ENCODE assay signal across 25 cellular contexts in the genomic region with DNA sequence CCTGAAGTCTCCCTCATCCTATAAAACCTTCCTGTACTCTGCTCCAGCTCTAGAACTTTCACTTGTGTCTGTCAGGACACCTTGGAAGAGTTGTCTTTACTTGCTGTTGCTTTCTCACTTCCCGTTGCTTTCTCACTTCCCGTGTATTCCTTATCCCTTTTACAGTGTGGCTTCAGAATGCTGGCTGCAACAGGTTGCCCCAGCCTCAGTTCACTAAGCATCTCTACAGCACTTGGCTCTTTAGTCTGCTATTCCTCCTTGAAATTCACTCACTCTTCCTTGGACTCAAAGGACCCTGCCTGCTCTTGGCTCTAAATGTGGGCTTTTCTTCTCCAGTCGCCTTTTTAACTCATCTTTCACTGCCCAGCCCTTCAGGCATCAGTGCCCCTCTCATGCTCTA.
"Had no signal": no experiment of that assay in that cellular context is flagged by ENCODE, and none has a peak within 500 bp of the region (broad histone marks: within the 10 kb centered on the region; RNA-seq: fewer than 3 reads in every experiment).

No MANE protein-coding gene starts in this region.

- H3K9me3 ChIP-seq: SJSA1 had no signal

- H3K9me3 Mint-ChIP-seq: IgD-negative memory B cell had no signal

- H3K4me2 ChIP-seq: KMS-11 had no signal

- H3K27ac ChIP-seq: HL-60, KMS-11, SJSA1, SK-N-MC had no signal

- H3K4me3 ChIP-seq: K562, SJSA1, SK-N-MC had no signal

- H3K27me3 ChIP-seq: SJSA1 had no signal

- H3K36me3 ChIP-seq: SJSA1 had no signal

- DNase-seq: Kasumi-1, MM.1S, NCI-H1048, NCI-H1105, NCI-H1417, NCI-H146, NCI-H1694 treated with DMSO at 0.1 percent for 48 hours, NCI-H1930, NCI-H2081, NCI-H2107, NCI-H226, NCI-H446, NCI-H510A, NCI-H524 treated with DMSO at 0.1 percent for 48 hours, NCI-H69, NCI-H774, Right ventricle myocardium superior, RPMI8226, SIG-M5 had no signal

- H3K4me3 Mint-ChIP-seq: IgD-negative memory B cell had no signal

- H3K27me3 Mint-ChIP-seq: IgD-negative memory B cell had no signal

- ATAC-seq: K562 had no signal
